In genomic region chr6:158042245-158042798, GRCh38 we compare ENCODE assay signal across 1 cellular context.
A peak's percentile ranks its signal among the peaks of the same experiment; 100 is the strongest.
TF ChIP-seq lines count a peak whose summit lies in the region.

No MANE protein-coding gene starts in this region.

TF ChIP-seq in HEK293, 187 proteins besides CTCF, POLR2A, EP300 and RAD21 (continued from another document and continues in another):
- TF ChIP-seq ZNF704 (tag by site-specific recombination; IDR thresholded peaks at IDR 0.05) = no peak
- peak; percentile 42; the same call in 1 of the 2 replicates for TF ChIP-seq ZBTB20 (tag by site-specific recombination; IDR thresholded peaks at IDR 0.05)
- TF ChIP-seq ZBTB48 (tag by site-specific recombination; IDR thresholded peaks at IDR 0.05) = peak; percentile 95
- peak; percentile 46; the same call in 1 of the 2 replicates for TF ChIP-seq ZFP37 (tag by site-specific recombination; IDR thresholded peaks at IDR 0.05)
- no peak for TF ChIP-seq ZNF639 (tag by site-specific recombination; IDR thresholded peaks at IDR 0.05)
- peak; percentile 77 for TF ChIP-seq ZFHX2 (tag by site-specific recombination; conservative IDR thresholded peaks at IDR 0.05)
- no peak for TF ChIP-seq ZNF311 (tag by site-specific recombination; IDR thresholded peaks at IDR 0.05; ENCODE audit: borderline replicate concordance)
- no peak for TF ChIP-seq RBAK (tag by site-specific recombination; IDR thresholded peaks at IDR 0.05)
- TF ChIP-seq SCRT1 (tag by site-specific recombination; IDR thresholded peaks at IDR 0.05; ENCODE audit: borderline replicate concordance) = no peak
- TF ChIP-seq SP3 (tag by site-specific recombination; IDR thresholded peaks at IDR 0.05) = 0 out of 2 replicates have a peak, but pooled peaks have one; percentile 3
- TF ChIP-seq ZNF394 (tag by site-specific recombination; IDR thresholded peaks at IDR 0.05; ENCODE audit: borderline replicate concordance) = peak; percentile 60; the same call in 1 of the 2 replicates
- 0 out of 2 replicates have a peak, but pooled peaks have one; percentile 13 for TF ChIP-seq ZSCAN30 (tag by site-specific recombination; IDR thresholded peaks at IDR 0.05)
- TF ChIP-seq ZNF335 (tag by site-specific recombination; conservative IDR thresholded peaks at IDR 0.05) = peak; percentile 91
- no peak for TF ChIP-seq ZFP69B (tag by site-specific recombination; IDR thresholded peaks at IDR 0.05)
- TF ChIP-seq ZNF10 (tag by site-specific recombination; IDR thresholded peaks at IDR 0.05) = peak; percentile 95
- TF ChIP-seq ZNF610 (tag by site-specific recombination; IDR thresholded peaks at IDR 0.05; ENCODE audit: borderline replicate concordance) = peak; percentile 84; the same call in 1 of the 2 replicates
- peak; percentile 95 for TF ChIP-seq OSR2 (tag by site-specific recombination; IDR thresholded peaks at IDR 0.05)
- peak; percentile 55; the same call in 1 of the 2 replicates for TF ChIP-seq ZNF629 (tag by site-specific recombination; IDR thresholded peaks at IDR 0.05)
- peak; percentile 94 for TF ChIP-seq TRIM28 (IDR thresholded peaks at IDR 0.05; ENCODE audit: borderline replicate concordance, low read length)
- TF ChIP-seq ZNF112 (tag by site-specific recombination; IDR thresholded peaks at IDR 0.05) = no peak
- no peak for TF ChIP-seq ZNF621 (tag by site-specific recombination; IDR thresholded peaks at IDR 0.05)
- no peak for TF ChIP-seq ZNF792 (tag by site-specific recombination; IDR thresholded peaks at IDR 0.05)
- 0 out of 2 replicates have a peak, but pooled peaks have one; percentile 19 for TF ChIP-seq ZBTB44 (tag by site-specific recombination; IDR thresholded peaks at IDR 0.05)
- no peak for TF ChIP-seq YY2 (tag by site-specific recombination; IDR thresholded peaks at IDR 0.05)
- no peak for TF ChIP-seq ZNF560 (tag by site-specific recombination; IDR thresholded peaks at IDR 0.05; ENCODE audit: borderline replicate concordance)
- 0 out of 2 replicates have a peak, but pooled peaks have one; percentile 64 for TF ChIP-seq KLF17 (tag by site-specific recombination; IDR thresholded peaks at IDR 0.05)
- TF ChIP-seq ZEB2 (tag by site-specific recombination; IDR thresholded peaks at IDR 0.05) = peak; percentile 32; the same call in 1 of the 2 replicates
- TF ChIP-seq PRDM2 (tag by site-specific recombination; IDR thresholded peaks at IDR 0.05; ENCODE audit: borderline replicate concordance) = no peak
- TF ChIP-seq MZF1 (tag by site-specific recombination; IDR thresholded peaks at IDR 0.05; ENCODE audit: borderline replicate concordance) = no peak
- TF ChIP-seq GLIS1 (tag by site-specific recombination; IDR thresholded peaks at IDR 0.05) = peak; percentile 82
- no peak for TF ChIP-seq ZNF266 (tag by site-specific recombination; IDR thresholded peaks at IDR 0.05; ENCODE audit: low read depth)
- TF ChIP-seq, protein P1, sequence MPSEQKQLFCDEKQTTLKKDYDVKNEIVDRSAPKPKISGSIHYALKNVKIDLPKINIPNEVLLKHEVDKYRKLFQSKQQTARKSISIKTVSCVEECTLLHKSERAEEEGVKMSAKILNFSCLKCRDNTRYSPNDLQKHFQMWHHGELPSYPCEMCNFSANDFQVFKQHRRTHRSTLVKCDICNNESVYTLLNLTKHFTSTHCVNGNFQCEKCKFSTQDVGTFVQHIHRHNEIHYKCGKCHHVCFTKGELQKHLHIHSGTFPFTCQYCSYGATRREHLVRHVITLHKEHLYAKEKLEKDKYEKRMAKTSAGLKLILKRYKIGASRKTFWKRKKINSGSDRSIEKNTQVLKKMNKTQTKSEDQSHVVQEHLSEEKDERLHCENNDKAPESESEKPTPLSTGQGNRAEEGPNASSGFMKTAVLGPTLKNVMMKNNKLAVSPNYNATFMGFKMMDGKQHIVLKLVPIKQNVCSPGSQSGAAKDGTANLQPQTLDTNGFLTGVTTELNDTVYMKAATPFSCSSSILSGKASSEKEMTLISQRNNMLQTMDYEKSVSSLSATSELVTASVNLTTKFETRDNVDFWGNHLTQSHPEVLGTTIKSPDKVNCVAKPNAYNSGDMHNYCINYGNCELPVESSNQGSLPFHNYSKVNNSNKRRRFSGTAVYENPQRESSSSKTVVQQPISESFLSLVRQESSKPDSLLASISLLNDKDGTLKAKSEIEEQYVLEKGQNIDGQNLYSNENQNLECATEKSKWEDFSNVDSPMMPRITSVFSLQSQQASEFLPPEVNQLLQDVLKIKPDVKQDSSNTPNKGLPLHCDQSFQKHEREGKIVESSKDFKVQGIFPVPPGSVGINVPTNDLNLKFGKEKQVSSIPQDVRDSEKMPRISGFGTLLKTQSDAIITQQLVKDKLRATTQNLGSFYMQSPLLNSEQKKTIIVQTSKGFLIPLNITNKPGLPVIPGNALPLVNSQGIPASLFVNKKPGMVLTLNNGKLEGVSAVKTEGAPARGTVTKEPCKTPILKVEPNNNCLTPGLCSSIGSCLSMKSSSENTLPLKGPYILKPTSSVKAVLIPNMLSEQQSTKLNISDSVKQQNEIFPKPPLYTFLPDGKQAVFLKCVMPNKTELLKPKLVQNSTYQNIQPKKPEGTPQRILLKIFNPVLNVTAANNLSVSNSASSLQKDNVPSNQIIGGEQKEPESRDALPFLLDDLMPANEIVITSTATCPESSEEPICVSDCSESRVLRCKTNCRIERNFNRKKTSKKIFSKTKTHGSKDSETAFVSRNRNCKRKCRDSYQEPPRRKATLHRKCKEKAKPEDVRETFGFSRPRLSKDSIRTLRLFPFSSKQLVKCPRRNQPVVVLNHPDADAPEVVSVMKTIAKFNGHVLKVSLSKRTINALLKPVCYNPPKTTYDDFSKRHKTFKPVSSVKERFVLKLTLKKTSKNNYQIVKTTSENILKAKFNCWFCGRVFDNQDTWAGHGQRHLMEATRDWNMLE (tag by site-specific recombination; conservative IDR thresholded peaks at IDR 0.05; ENCODE audit: low read depth) = no peak
- no peak for TF ChIP-seq ZNF76 (tag by site-specific recombination; IDR thresholded peaks at IDR 0.05; ENCODE audit: borderline replicate concordance, low read depth)
- no peak for TF ChIP-seq ZBTB8A (tag by site-specific recombination; IDR thresholded peaks at IDR 0.05)
- no peak for TF ChIP-seq BCL11B (tag by site-specific recombination; IDR thresholded peaks at IDR 0.05; ENCODE audit: low read depth)
- no peak for TF ChIP-seq SALL2 (tag by site-specific recombination; IDR thresholded peaks at IDR 0.05; ENCODE audit: borderline replicate concordance)
- TF ChIP-seq ZNF555 (tag by site-specific recombination; conservative IDR thresholded peaks at IDR 0.05) = no peak
- TF ChIP-seq ZNF544 (tag by site-specific recombination; IDR thresholded peaks at IDR 0.05) = no peak
- TF ChIP-seq GLIS2 (tag by site-specific recombination; IDR thresholded peaks at IDR 0.05) = peak; percentile 83
- TF ChIP-seq, protein P2, sequence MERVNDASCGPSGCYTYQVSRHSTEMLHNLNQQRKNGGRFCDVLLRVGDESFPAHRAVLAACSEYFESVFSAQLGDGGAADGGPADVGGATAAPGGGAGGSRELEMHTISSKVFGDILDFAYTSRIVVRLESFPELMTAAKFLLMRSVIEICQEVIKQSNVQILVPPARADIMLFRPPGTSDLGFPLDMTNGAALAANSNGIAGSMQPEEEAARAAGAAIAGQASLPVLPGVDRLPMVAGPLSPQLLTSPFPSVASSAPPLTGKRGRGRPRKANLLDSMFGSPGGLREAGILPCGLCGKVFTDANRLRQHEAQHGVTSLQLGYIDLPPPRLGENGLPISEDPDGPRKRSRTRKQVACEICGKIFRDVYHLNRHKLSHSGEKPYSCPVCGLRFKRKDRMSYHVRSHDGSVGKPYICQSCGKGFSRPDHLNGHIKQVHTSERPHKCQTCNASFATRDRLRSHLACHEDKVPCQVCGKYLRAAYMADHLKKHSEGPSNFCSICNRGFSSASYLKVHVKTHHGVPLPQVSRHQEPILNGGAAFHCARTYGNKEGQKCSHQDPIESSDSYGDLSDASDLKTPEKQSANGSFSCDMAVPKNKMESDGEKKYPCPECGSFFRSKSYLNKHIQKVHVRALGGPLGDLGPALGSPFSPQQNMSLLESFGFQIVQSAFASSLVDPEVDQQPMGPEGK (tag by site-specific recombination; IDR thresholded peaks at IDR 0.05) = peak; percentile 50; the same call in 1 of the 2 replicates
- TF ChIP-seq, protein P3, sequence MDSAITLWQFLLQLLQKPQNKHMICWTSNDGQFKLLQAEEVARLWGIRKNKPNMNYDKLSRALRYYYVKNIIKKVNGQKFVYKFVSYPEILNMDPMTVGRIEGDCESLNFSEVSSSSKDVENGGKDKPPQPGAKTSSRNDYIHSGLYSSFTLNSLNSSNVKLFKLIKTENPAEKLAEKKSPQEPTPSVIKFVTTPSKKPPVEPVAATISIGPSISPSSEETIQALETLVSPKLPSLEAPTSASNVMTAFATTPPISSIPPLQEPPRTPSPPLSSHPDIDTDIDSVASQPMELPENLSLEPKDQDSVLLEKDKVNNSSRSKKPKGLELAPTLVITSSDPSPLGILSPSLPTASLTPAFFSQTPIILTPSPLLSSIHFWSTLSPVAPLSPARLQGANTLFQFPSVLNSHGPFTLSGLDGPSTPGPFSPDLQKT (IDR thresholded peaks at IDR 0.05; ENCODE audit: borderline replicate concordance, low read depth, low read length) = no peak
- TF ChIP-seq ZSCAN23 (tag by site-specific recombination; IDR thresholded peaks at IDR 0.05) = no peak
- no peak for TF ChIP-seq ZNF768 (tag by site-specific recombination; IDR thresholded peaks at IDR 0.05)
